ENCODE assay signal across 1 cellular context in the genomic region with DNA sequence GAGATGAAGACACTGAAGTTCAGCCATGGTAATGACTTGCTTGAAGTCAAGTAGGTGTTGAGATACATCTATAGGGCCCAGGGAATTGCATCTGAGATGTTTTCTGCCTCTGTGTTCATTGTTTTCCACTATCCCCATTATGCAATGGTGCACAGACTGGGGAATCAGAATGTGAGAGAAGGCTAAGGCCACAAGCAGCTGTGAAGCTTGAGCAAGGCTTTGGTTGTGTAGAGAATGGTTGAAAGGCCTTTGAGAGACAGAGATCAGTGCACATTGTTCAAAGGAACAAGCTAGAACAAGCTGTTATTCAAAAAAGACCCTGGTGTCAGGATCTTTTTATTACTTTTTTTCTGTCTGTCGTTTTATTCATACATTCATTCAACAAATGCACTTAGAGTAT.
TF ChIP-seq lines count a peak whose summit lies in the region.

No MANE protein-coding gene starts in this region.

TF ChIP-seq in HepG2, 621 proteins besides CTCF, POLR2A, EP300 and RAD21:
- no peak for TF ChIP-seq MZF1 (CRISPR knock-in tag; IDR thresholded peaks at IDR 0.05; ENCODE audit: borderline replicate concordance)
